Comparison of ENCODE assay signal across 8 cellular contexts in genomic region chr16:85057212-85057889, GRCh38. TPM values are rescaled to one million over a fixed set of nuclear protein-coding genes. Genes with fewer than 3 reads are reported as not detected.
DNase-seq lines count a peak whose midpoint lies in the region; ATAC-seq and TF ChIP-seq lines count a peak whose summit lies in the region.

No MANE protein-coding gene starts in this region.

- H3K4me3 ChIP-seq in BE2C (ENCODE audit: low read depth, low read length), result no peak overlapping the region
- H3K4me3 ChIP-seq in GM12875 (ENCODE audit: low read depth, low read length), result no peak overlapping the region
- no peak overlapping the region for H3K4me3 ChIP-seq in WERI-Rb-1 (ENCODE audit: low read depth, low read length)

- DNase-seq in BE2C (no peak), WERI-Rb-1 (peak; percentile 37), immature natural killer cell (peak in 1 of 3 donors; percentile 12), foreskin melanocyte (no peak), NCI-H2227 treated with DMSO at 0.1 percent for 48 hours (lab: John Stamatoyannopoulos, UW) (no peak)

- no peaks in the 10 kb centered on the region for H3K9me3 Mint-ChIP-seq in immature natural killer cell

- H3K27ac ChIP-seq in WERI-Rb-1, result no peak overlapping the region

- H3K27me3 ChIP-seq in BE2C (no peaks in the 10 kb centered on the region), WERI-Rb-1 (ENCODE audit: insufficient read depth, low read depth, severe bottlenecking) (no peaks in the 10 kb centered on the region)

- peaks cover 6% of the 10 kb centered on the region; the same call in 1 of the 2 replicates for H3K4me1 ChIP-seq in BE2C

- peak overlapping the region in 5 of 6 donors; percentile 45 to 93 (median 79) for H3K27ac Mint-ChIP-seq in immature natural killer cell

- peak overlapping the region; percentile 31 to 81 (median 73) for H3K4me3 Mint-ChIP-seq in immature natural killer cell

- ATAC-seq in HG02938 (IDR thresholded peaks at IDR 0.05; ENCODE audit: unreplicated experiment) (no peak), GM21423 (IDR thresholded peaks at IDR 0.05; ENCODE audit: unreplicated experiment) (no peak)

- H3K36me3 Mint-ChIP-seq in immature natural killer cell, result peaks cover 4 to 5% (median 4%) of the 10 kb centered on the region in 3 donors

- H3K36me3 ChIP-seq in BE2C (no peaks in the 10 kb centered on the region), WERI-Rb-1 (no peaks in the 10 kb centered on the region)

- peaks cover 34 to 39% of the 10 kb centered on the region in 2 donors for H3K4me1 Mint-ChIP-seq in immature natural killer cell

- H3K9me3 ChIP-seq in BE2C, result no peaks in the 10 kb centered on the region
- no peaks in the 10 kb centered on the region for H3K9me3 ChIP-seq in WERI-Rb-1 (ENCODE audit: severe bottlenecking)

- peak; percentile 45 for TF ChIP-seq CTCF in BE2C (IDR thresholded peaks at IDR 0.05; ENCODE audit: low read depth, low read length)
- peak; percentile 55 for TF ChIP-seq CTCF in GM12875 (IDR thresholded peaks at IDR 0.05; ENCODE audit: borderline replicate concordance, insufficient read depth, low read depth, low read length)
- TF ChIP-seq CTCF in WERI-Rb-1 (IDR thresholded peaks at IDR 0.05; ENCODE audit: low read depth, low read length), result peak; percentile 52

- H3K27me3 Mint-ChIP-seq in immature natural killer cell (ENCODE audit: low read depth in 3 of 3), result peaks cover 10 to 20% (median 15%) of the 10 kb centered on the region in 3 donors

RNA-seq across cellular contexts. Expression of gene KIAA0513, which starts 29.8 kb away (rescaled TPM):
- 16.5 TPM for polyA plus RNA-seq in BE2C (2012; ENCODE audit: insufficient read depth, insufficient read length, low read depth)
- polyA plus RNA-seq in immature natural killer cell, result 1 to 10 TPM in 2 of 3 donors, under 1 TPM in 1; 0.11 to 8.7 (median 4.4) TPM

RNA-seq across cellular contexts. Expression of gene ZDHHC7, which starts 46.0 kb away (rescaled TPM):
- polyA plus RNA-seq in BE2C (2012; ENCODE audit: insufficient read depth, insufficient read length, low read depth), result 29.1 TPM
- 10 to 100 TPM; 28.2 to 46.6 (median 37.2) TPM for polyA plus RNA-seq in immature natural killer cell

RNA-seq across cellular contexts. Expression of gene CIBAR2, which starts 54.9 kb away (rescaled TPM):
- not detected for polyA plus RNA-seq in BE2C (2012; ENCODE audit: insufficient read depth, insufficient read length, low read depth)
- under 1 TPM in 1 of 3 donors, not detected in 2; 0.71 TPM for polyA plus RNA-seq in immature natural killer cell
